Comparison of ENCODE assay signal across 10 cellular contexts in the genomic region with DNA sequence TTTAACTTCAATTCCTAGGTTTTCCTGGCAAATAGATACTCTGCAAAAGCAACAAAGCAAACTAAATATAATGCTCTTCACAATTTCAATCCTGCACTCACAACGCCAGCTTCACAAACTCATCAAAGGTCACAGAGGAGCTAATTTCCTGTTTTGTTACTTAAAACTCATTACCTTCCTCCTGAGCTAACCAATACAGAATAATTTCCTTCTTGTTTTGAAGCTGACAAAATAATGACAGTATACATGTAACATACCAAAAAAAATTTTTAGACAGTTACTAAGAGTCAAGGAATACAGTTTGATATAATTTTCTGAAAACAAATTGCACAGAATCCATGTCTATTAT. TPM values are rescaled to one million over a fixed set of nuclear protein-coding genes. Genes with fewer than 3 reads are reported as not detected.
DNase-seq lines count a peak whose midpoint lies in the region; ATAC-seq and TF ChIP-seq lines count a peak whose summit lies in the region.
"Had no signal": no experiment of that assay in that cellular context is flagged by ENCODE, and none has a peak within 500 bp of the region (broad histone marks: within the 10 kb centered on the region; RNA-seq: fewer than 3 reads in every experiment).

No MANE protein-coding gene starts in this region.

- CTCF ChIA-PET in CD4-positive, alpha-beta memory T cell (lab: Charles Lee; ENCODE audit: partially characterized antibody): interaction anchor here (0.6 to 3.5 kb wide), 8 partner anchors 16 to 69 kb away, joined by 3 to 26 read pairs (median 4); a partner anchor contains a TSS
- CTCF ChIA-PET in IMR-90 (lab: Yijun Ruan, JAX): interaction anchor here (0.9 to 1.8 kb wide), 4 partner anchors 8 to 61 kb away, joined by 3 to 5 read pairs (median 3); a partner anchor contains a TSS

- H2BK15ac ChIP-seq in IMR-90 (ENCODE audit: low read depth, low read length): no peak overlapping the region

- dilution Hi-C loops in IMR-90 (cut with HindIII; ENCODE audit: low sequenced_read_pairs, unreplicated experiment): no loop called here

- no peak overlapping the region for H2BK120ac ChIP-seq in IMR-90 (ENCODE audit: low read depth, low read length)

- POLR2A ChIA-PET in CD4-positive, alpha-beta memory T cell (lab: Charles Lee; ENCODE audit: partially characterized antibody): interaction anchor here (0.6 to 4.5 kb wide), 13 partner anchors 12 to 1805 kb away, joined by 3 to 83 read pairs (median 4); a partner anchor contains a TSS
- POLR2A ChIA-PET in IMR-90 (lab: Charles Lee; ENCODE audit: unreplicated experiment): no interaction called here

- peaks cover 100% of the 10 kb centered on the region for H3K79me2 ChIP-seq in hepatocyte

- peaks cover 98% of the 10 kb centered on the region for H3K4me1 ChIP-seq in CD4-positive, alpha-beta memory T cell (ENCODE audit: insufficient read depth, low read length)
- H3K4me1 ChIP-seq in IMR-90 (ENCODE audit: control insufficient read depth, insufficient read depth, low read length): peaks cover 4% of the 10 kb centered on the region; the same call in 1 of the 2 replicates
- peaks cover 24 to 59% of the 10 kb centered on the region in 2 donors for H3K4me1 ChIP-seq in adrenal gland (replicated peaks in 1 of 2)
- H3K4me1 ChIP-seq in hepatocyte (ENCODE audit: insufficient read depth): no peaks in the 10 kb centered on the region

- H3K4me3 Mint-ChIP-seq in CD4-positive, alpha-beta memory T cell: peak overlapping the region; percentile 59 to 84 (median 80)
- peak overlapping the region; percentile 73 for H3K4me3 Mint-ChIP-seq in natural killer cell treated with Interleukin-12 subunit alpha and Interleukin-12 subunit beta and Interleukin-15 and Interleukin-18, amount 100 ng/mL, for 72 hours

- no peaks in the 10 kb centered on the region for H3K9me2 ChIP-seq in hepatocyte (replicated peaks; ENCODE audit: insufficient read depth)

- H3K27me3 Mint-ChIP-seq in CD4-positive, alpha-beta memory T cell: no peaks in the 10 kb centered on the region
- no peaks in the 10 kb centered on the region for H3K27me3 Mint-ChIP-seq in natural killer cell treated with Interleukin-12 subunit alpha and Interleukin-12 subunit beta and Interleukin-15 and Interleukin-18, amount 100 ng/mL, for 72 hours

- no peak for TF ChIP-seq RAD21 in IMR-90 (IDR thresholded peaks at IDR 0.05; ENCODE audit: low read length)

- intact Hi-C loops in CD4-positive, alpha-beta memory T cell (cut with micrococcal nuclease): loop anchor here (1.0 to 10.0 kb wide), 3 partner anchors 9 to 636 kb away; a partner anchor contains a TSS
- intact Hi-C loops in IMR-90 (cut with micrococcal nuclease) (no loop called here), adrenal gland (cut with DNase I) (no loop called here)

- BruUV-seq in IMR-90 (replicated peaks; lab: Mats Ljungman, UMichigan): no TSS peak

- H3K4me1 Mint-ChIP-seq in CD4-positive, alpha-beta memory T cell: peaks cover 50 to 93% (median 69%) of the 10 kb centered on the region in 4 donors
- peaks cover 59 to 70% of the 10 kb centered on the region in 2 donors for H3K4me1 Mint-ChIP-seq in natural killer cell treated with Interleukin-12 subunit alpha and Interleukin-12 subunit beta and Interleukin-15 and Interleukin-18, amount 100 ng/mL, for 72 hours (ENCODE audit: low read depth in 2 of 2)

- H4K5ac ChIP-seq in IMR-90 (ENCODE audit: low read depth, low read length): no peak overlapping the region

- in situ Hi-C loops in IMR-90 (cut with MboI; ENCODE audit: low sequenced_read_pairs): no loop called here

- peak; percentile 35 to 51 (median 47) for DNase-seq in CD4-positive, alpha-beta memory T cell
- DNase-seq in IMR-90 (no peak), adrenal gland (no peak), C1 segment of cervical spinal cord (lab: John Stamatoyannopoulos, UW) (no peak), hepatocyte (ENCODE audit: low spot score) (no peak)
- DNase-seq in natural killer cell treated with Interleukin-12 subunit alpha and Interleukin-12 subunit beta and Interleukin-15 and Interleukin-18, amount 100 ng/mL, for 72 hours (ENCODE audit: low spot score): no peak
- DNase-seq: amygdala, NCI-H1417 had no signal

- H4K20me1 ChIP-seq in IMR-90 (ENCODE audit: insufficient read depth, low read length) (peaks cover 16% of the 10 kb centered on the region; the same call in 1 of the 2 replicates), hepatocyte (ENCODE audit: insufficient read depth, poor library complexity, severe bottlenecking) (peaks cover 37% of the 10 kb centered on the region)

- WGBS in IMR-90 (ENCODE audit: extremely low coverage in 2 of 2, insufficient read length in 1 of 2), 2 experiments: no CpG with 5 or more reads among the region's 1 CpG
- WGBS in adrenal gland, 4 donors: 13 to 35% (median 30%) methylated on average over 1 of the region's 1 CpG
- WGBS in hepatocyte (ENCODE audit: low lambda C conversion rate, missing lambda C conversion rate): 89% methylated on average over 1 of the region's 1 CpG

- peak overlapping the region in 1 of 2 donors; percentile 21 for H3K4me3 ChIP-seq in CD4-positive, alpha-beta memory T cell (ENCODE audit: low read length in 2 of 2)
- H3K4me3 ChIP-seq in IMR-90 (ENCODE audit: insufficient read depth, low read depth, low read length): no peak overlapping the region
- no peak overlapping the region for H3K4me3 ChIP-seq in adrenal gland
- H3K4me3 ChIP-seq in hepatocyte: no peak overlapping the region

- H3K36me3 Mint-ChIP-seq in CD4-positive, alpha-beta memory T cell: peaks cover 10 to 26% of the 10 kb centered on the region in 2 donors
- peaks cover 14% of the 10 kb centered on the region for H3K36me3 Mint-ChIP-seq in natural killer cell treated with Interleukin-12 subunit alpha and Interleukin-12 subunit beta and Interleukin-15 and Interleukin-18, amount 100 ng/mL, for 72 hours

- no peak overlapping the region for H3K9ac ChIP-seq in IMR-90 (ENCODE audit: low read depth, low read length)

- H3K23ac ChIP-seq in IMR-90 (ENCODE audit: low read depth, low read length): peak overlapping the region; percentile 3; the same call in 1 of the 2 replicates

- H3K14ac ChIP-seq in IMR-90 (replicated peaks; ENCODE audit: low read depth, low read length): no peak overlapping the region

- H3K9me1 ChIP-seq in IMR-90 (ENCODE audit: insufficient read depth, low read length): peaks cover 7% of the 10 kb centered on the region

- H3K27me3 ChIP-seq in CD4-positive, alpha-beta memory T cell (ENCODE audit: insufficient read depth, low read length): no peaks in the 10 kb centered on the region
- no peaks in the 10 kb centered on the region for H3K27me3 ChIP-seq in IMR-90 (ENCODE audit: control insufficient read depth, insufficient read depth, low read length)
- no peaks in the 10 kb centered on the region for H3K27me3 ChIP-seq in adrenal gland
- H3K27me3 ChIP-seq in hepatocyte: no peaks in the 10 kb centered on the region

- H3K4me2 ChIP-seq in IMR-90 (ENCODE audit: low read depth, low read length) (no peak overlapping the region), hepatocyte (no peak overlapping the region)

- no peaks in the 10 kb centered on the region for H3K36me3 ChIP-seq in CD4-positive, alpha-beta memory T cell (ENCODE audit: insufficient read depth, low read length)
- H3K36me3 ChIP-seq in IMR-90 (ENCODE audit: control insufficient read depth, insufficient read depth, low read length) (no peaks in the 10 kb centered on the region), adrenal gland (replicated peaks in 1 of 2) (no peaks in the 10 kb centered on the region), hepatocyte (replicated peaks; ENCODE audit: insufficient read depth, low read depth) (no peaks in the 10 kb centered on the region)

- H3K27ac ChIP-seq in CD4-positive, alpha-beta memory T cell (ENCODE audit: low read depth, low read length): peak overlapping the region; percentile 49
- H3K27ac ChIP-seq in IMR-90 (ENCODE audit: insufficient read depth, low read length): no peak overlapping the region
- H3K27ac ChIP-seq in adrenal gland: peak overlapping the region in 3 of 5 donors; percentile 5 to 52 (median 19)
- H3K27ac ChIP-seq in hepatocyte: no peak overlapping the region

- TF ChIP-seq POLR2A in IMR-90 (IDR thresholded peaks at IDR 0.05; ENCODE audit: low read depth, low read length): no peak
- no peak for TF ChIP-seq POLR2A in adrenal gland (IDR thresholded peaks at IDR 0.05)

- H4K8ac ChIP-seq in IMR-90 (ENCODE audit: low read depth in 2 of 2, low read length in 2 of 2): no peak overlapping the region

- H3K9me3 Mint-ChIP-seq in CD4-positive, alpha-beta memory T cell: peaks cover 0 to 3% (median 0%) of the 10 kb centered on the region in 8 donors
- H3K9me3 Mint-ChIP-seq in natural killer cell treated with Interleukin-12 subunit alpha and Interleukin-12 subunit beta and Interleukin-15 and Interleukin-18, amount 100 ng/mL, for 72 hours: peaks cover 3% of the 10 kb centered on the region

- H3K79me1 ChIP-seq in IMR-90 (ENCODE audit: low read depth in 1 of 2, low read length in 2 of 2): peaks cover 25 to 50% of the 10 kb centered on the region in 2 experiments; a peak in 3 of 4 replicates

- H2AFZ ChIP-seq in IMR-90 (replicated peaks; ENCODE audit: low read length, poor library complexity) (no peak overlapping the region), hepatocyte (no peak overlapping the region)

- no peak overlapping the region for H3K56ac ChIP-seq in IMR-90 (ENCODE audit: extremely low read depth, insufficient read depth, low read length)

- H2AK5ac ChIP-seq in IMR-90 (ENCODE audit: low read depth, low read length): no peak overlapping the region

- H3K27ac Mint-ChIP-seq in CD4-positive, alpha-beta memory T cell: peak overlapping the region; percentile 18 to 90 (median 65)
- peak overlapping the region; percentile 88 to 92 for H3K27ac Mint-ChIP-seq in natural killer cell treated with Interleukin-12 subunit alpha and Interleukin-12 subunit beta and Interleukin-15 and Interleukin-18, amount 100 ng/mL, for 72 hours

- no peak overlapping the region for H3K4ac ChIP-seq in IMR-90 (ENCODE audit: low read depth, low read length)

- no peak overlapping the region for H2BK20ac ChIP-seq in IMR-90 (ENCODE audit: low read depth, low read length)

- H2AK9ac ChIP-seq in IMR-90 (replicated peaks; ENCODE audit: low read depth, low read length, poor library complexity): no peak overlapping the region

- TF ChIP-seq CTCF in IMR-90 (conservative IDR thresholded peaks at IDR 0.05; ENCODE audit: low read depth, low read length) (no peak), adrenal gland (IDR thresholded peaks at IDR 0.05) (no peak), hepatocyte (IDR thresholded peaks at IDR 0.05; ENCODE audit: poor library complexity) (no peak)

- no peak overlapping the region for H4K91ac ChIP-seq in IMR-90 (ENCODE audit: insufficient read depth, low read depth, low read length)

- no peak overlapping the region for H3K18ac ChIP-seq in IMR-90 (ENCODE audit: low read depth, low read length)

- ATAC-seq in IMR-90 (ENCODE audit: low read depth) (no peak), HG03460 (IDR thresholded peaks at IDR 0.05; ENCODE audit: unreplicated experiment) (no peak), GM19452 (IDR thresholded peaks at IDR 0.05; ENCODE audit: unreplicated experiment) (no peak)
- peak in 1 of 2 donors; percentile 47 for ATAC-seq in natural killer cell treated with Interleukin-12 subunit alpha and Interleukin-12 subunit beta and Interleukin-15 and Interleukin-18, amount 100 ng/mL, for 72 hours

- H3K9me3 ChIP-seq in CD4-positive, alpha-beta memory T cell (ENCODE audit: control insufficient read depth in 1 of 2, low read length in 2 of 2): no peaks in the 10 kb centered on the region
- no peaks in the 10 kb centered on the region for H3K9me3 ChIP-seq in IMR-90 (ENCODE audit: control insufficient read depth, insufficient read depth, low read length)
- H3K9me3 ChIP-seq in adrenal gland (replicated peaks in 1 of 3): no peaks in the 10 kb centered on the region
- no peaks in the 10 kb centered on the region for H3K9me3 ChIP-seq in hepatocyte (ENCODE audit: low read depth)

- no peak overlapping the region for H2BK5ac ChIP-seq in IMR-90 (ENCODE audit: low read depth, low read length, poor library complexity, severe bottlenecking)

RNA-seq across cellular contexts. Expression of a gene that starts 17.9 kb away (rescaled TPM):
- 100 to 1,000 TPM; 207 to 225 TPM for total RNA-seq in CD4-positive, alpha-beta memory T cell
- 10 to 100 TPM; 34.3 to 44.9 TPM for polyA plus RNA-seq in CD4-positive, alpha-beta memory T cell
- 14.4 and 21.1 TPM in 2 replicates for total RNA-seq in IMR-90 (2012; rRNA removed)
- polyA plus RNA-seq in IMR-90 (2012; rRNA removed): 3.2 and 3.5 TPM in 2 replicates
- 0.92 and 3.7 TPM in 2 replicates for polyA plus RNA-seq in IMR-90 (2012; cell fraction: cytosol; rRNA removed)
- 0.90 and 5.5 TPM in 2 replicates for polyA plus RNA-seq in IMR-90 (2012; cell fraction: nucleus; rRNA removed; ENCODE audit: low replicate concordance)
- 10 to 100 TPM; 12.1 to 50.9 (median 42.1) TPM for total RNA-seq in adrenal gland
- polyA plus RNA-seq in adrenal gland: 10 to 100 TPM in 1 of 3 donors, 1 to 10 TPM in 2; 4.0 to 20.2 (median 4.8) TPM
- total RNA-seq in natural killer cell treated with Interleukin-12 subunit alpha and Interleukin-12 subunit beta and Interleukin-15 and Interleukin-18, amount 100 ng/mL, for 72 hours: 100 to 1,000 TPM in 1 of 2 donors, 10 to 100 TPM in 1; 90.2 to 130 TPM
- total RNA-seq in hepatocyte: 20.4 and 21.0 TPM in 2 replicates
- polyA plus RNA-seq in hepatocyte: 7.5 and 7.7 TPM in 2 replicates

Comparison
In these comparisons a context has a peak if more than half of its experiments do, and no peak if none do; other contexts are left out.
1. DNase-seq: peak in CD4-positive, alpha-beta memory T cell (5 of 5); none in IMR-90 (single experiment), adrenal gland (0 of 7), natural killer cell treated with Interleukin-12 subunit alpha and Interleukin-12 subunit beta and Interleukin-15 and Interleukin-18, amount 100 ng/mL, for 72 hours (single experiment), C1 segment of cervical spinal cord (0 of 14) and hepatocyte (single experiment).
2. H3K27ac ChIP-seq: peak in CD4-positive, alpha-beta memory T cell (single experiment) and adrenal gland (3 of 5); none in IMR-90 (single experiment) and hepatocyte (single experiment).